ENCODE assay signal across 1 cellular context in the genomic region with DNA sequence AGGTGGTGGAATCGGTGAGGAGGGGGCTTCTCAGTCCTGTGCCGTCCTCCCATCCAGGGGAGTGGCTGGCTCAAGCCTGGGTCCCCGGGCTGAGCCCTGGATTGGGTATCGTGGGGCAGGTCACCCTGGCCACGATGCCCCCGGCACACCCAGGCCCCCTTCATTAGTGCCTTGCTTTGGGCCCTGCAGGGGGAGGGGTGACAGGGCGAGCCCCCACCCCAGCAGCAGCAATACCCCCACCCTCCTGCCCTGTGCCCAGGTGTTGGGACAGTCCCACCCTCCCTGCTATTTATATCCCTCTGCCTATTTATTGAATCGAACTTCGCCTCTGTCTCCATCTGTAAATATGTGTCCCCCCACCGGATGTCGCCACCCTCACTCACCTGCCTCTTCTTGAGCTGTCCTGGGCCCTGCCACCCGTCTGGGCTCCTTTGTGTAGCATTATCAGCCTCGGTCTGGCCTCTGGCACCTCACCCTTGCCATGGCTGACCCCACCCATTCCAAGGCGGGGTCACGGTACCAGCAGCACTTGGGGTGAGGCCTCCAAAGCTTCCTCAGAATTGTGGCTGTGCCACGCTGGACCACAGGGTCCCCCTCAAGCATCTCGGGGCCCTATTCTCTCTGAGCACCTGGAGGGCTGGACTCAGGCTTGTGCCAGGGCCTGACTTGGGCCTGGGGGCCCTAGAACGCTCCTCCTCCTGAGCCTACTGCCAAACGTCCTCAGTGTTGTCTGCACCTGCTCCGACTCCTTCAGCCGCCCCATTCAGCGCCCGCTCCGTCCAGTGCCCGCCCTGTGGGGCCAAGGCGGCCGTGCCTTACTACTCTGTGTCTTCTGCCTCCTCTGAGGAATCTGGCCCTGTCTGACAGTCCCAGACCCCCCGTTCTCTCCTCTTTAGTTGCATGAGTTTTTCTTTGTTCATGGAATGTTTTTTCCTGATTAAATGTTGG.
TF ChIP-seq lines count a peak whose summit lies in the region.

No MANE protein-coding gene starts in this region.

TF ChIP-seq in endothelial cell of umbilical vein, 7 proteins besides CTCF, POLR2A, EP300 and RAD21:
- no peak for TF ChIP-seq GATA2 (IDR thresholded peaks at IDR 0.05; ENCODE audit: insufficient read depth, insufficient read length, low read depth, low read length)
- TF ChIP-seq, protein P1, sequence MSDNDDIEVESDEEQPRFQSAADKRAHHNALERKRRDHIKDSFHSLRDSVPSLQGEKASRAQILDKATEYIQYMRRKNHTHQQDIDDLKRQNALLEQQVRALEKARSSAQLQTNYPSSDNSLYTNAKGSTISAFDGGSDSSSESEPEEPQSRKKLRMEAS (IDR thresholded peaks at IDR 0.05; ENCODE audit: insufficient read depth, insufficient read length): no peak
- TF ChIP-seq POLR2AphosphoS5 (IDR thresholded peaks at IDR 0.05; ENCODE audit: insufficient read depth, low read depth, low read length): no peak
- no peak for TF ChIP-seq JUN (IDR thresholded peaks at IDR 0.05; ENCODE audit: borderline replicate concordance, insufficient read depth, insufficient read length, low read depth)
- no peak for TF ChIP-seq MYC (IDR thresholded peaks at IDR 0.05; ENCODE audit: low read depth, low read length)
- TF ChIP-seq EZH2 (IDR thresholded peaks at IDR 0.05; ENCODE audit: borderline replicate concordance, low read depth, low read length, severe bottlenecking): no peak
- no peak for TF ChIP-seq FOS (IDR thresholded peaks at IDR 0.05; ENCODE audit: borderline replicate concordance, insufficient read depth, low read length)
